ENCODE assay signal across 1 cellular context in genomic region chr9:133907302-133907880, GRCh38.
TF ChIP-seq lines count a peak whose summit lies in the region.

No MANE protein-coding gene starts in this region.

TF ChIP-seq in GM23338, 12 proteins besides CTCF, POLR2A, EP300 and RAD21 (continued from another document):
- TF ChIP-seq ETS1 (IDR thresholded peaks at IDR 0.05): no peak
- no peak for TF ChIP-seq NANOG (IDR thresholded peaks at IDR 0.05; ENCODE audit: borderline replicate concordance)
- no peak for TF ChIP-seq JUNB (IDR thresholded peaks at IDR 0.05; ENCODE audit: unreplicated experiment)
- no peak for TF ChIP-seq ZNF462 (CRISPR knock-in tag; IDR thresholded peaks at IDR 0.05)
- no peak for TF ChIP-seq EZH2 (IDR thresholded peaks at IDR 0.05; ENCODE audit: low read depth, unreplicated experiment)
- no peak for TF ChIP-seq ZNF331 (CRISPR knock-in tag; IDR thresholded peaks at IDR 0.05; ENCODE audit: low read depth)
- TF ChIP-seq POLR2AphosphoS5 (IDR thresholded peaks at IDR 0.05; ENCODE audit: low read depth): no peak
- TF ChIP-seq CREB1 (CRISPR knock-in tag; IDR thresholded peaks at IDR 0.05; ENCODE audit: low read depth): no peak
- TF ChIP-seq EZH2phosphoT487 (IDR thresholded peaks at IDR 0.05; ENCODE audit: unreplicated experiment): no peak
- TF ChIP-seq REST (IDR thresholded peaks at IDR 0.05; ENCODE audit: unreplicated experiment): no peak
- no peak for TF ChIP-seq ZNF114 (CRISPR knock-in tag; IDR thresholded peaks at IDR 0.05)
